Comparison of ENCODE assay signal across 1 cellular context in the genomic region with DNA sequence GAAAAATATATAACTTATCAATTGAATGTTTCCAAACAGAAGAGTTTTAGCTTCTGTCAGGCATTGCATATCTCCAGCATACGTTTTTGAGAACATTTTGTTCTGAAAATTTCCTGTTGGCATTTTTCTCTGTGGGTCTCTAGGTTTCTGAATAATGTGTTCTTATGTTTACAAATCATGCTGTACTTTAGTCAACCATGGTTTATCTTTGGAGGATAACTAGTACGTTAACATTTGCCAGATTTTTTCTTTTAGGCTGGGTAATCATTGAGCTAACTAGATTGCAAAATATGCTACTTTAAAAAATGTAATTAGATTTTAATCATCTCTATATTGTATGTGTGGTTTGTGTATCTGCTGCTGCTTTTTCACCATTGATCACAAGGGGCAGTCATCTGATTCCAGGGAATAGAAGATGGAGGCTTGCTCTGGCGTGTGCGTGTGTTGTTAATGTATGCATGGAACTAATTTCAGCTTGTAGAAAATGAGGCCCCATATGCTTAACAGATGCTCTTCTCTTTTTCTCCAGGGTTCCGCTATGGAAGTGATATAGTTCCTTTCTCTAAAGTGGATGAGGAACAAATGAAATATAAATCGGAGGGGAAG.
TF ChIP-seq lines count a peak whose summit lies in the region.

No MANE protein-coding gene starts in this region.

TF ChIP-seq in IMR-90, 13 proteins besides CTCF, POLR2A, EP300 and RAD21:
- TF ChIP-seq CHD1 (IDR thresholded peaks at IDR 0.05; ENCODE audit: low read depth, low read length) (no peak), MAFK (IDR thresholded peaks at IDR 0.05; ENCODE audit: low read depth, low read length) (no peak), MAZ (IDR thresholded peaks at IDR 0.05; ENCODE audit: borderline replicate concordance, low read depth, low read length) (no peak), RCOR1 (IDR thresholded peaks at IDR 0.05; ENCODE audit: insufficient replicate concordance, low read length) (no peak), CEBPB (IDR thresholded peaks at IDR 0.05; ENCODE audit: low read depth, low read length) (no peak), MXI1 (IDR thresholded peaks at IDR 0.05; ENCODE audit: borderline replicate concordance, low read depth, low read length) (no peak), BHLHE40 (IDR thresholded peaks at IDR 0.05; ENCODE audit: low read depth, low read length) (no peak), FOS (IDR thresholded peaks at IDR 0.05; ENCODE audit: low read depth, low read length) (no peak), SMC3 (IDR thresholded peaks at IDR 0.05; ENCODE audit: low read depth, low read length) (no peak), RFX5 (IDR thresholded peaks at IDR 0.05; ENCODE audit: low read depth, low read length) (no peak), NFE2L2 (IDR thresholded peaks at IDR 0.05; ENCODE audit: low read depth, low read length) (no peak)
- TF ChIP-seq, protein P1, sequence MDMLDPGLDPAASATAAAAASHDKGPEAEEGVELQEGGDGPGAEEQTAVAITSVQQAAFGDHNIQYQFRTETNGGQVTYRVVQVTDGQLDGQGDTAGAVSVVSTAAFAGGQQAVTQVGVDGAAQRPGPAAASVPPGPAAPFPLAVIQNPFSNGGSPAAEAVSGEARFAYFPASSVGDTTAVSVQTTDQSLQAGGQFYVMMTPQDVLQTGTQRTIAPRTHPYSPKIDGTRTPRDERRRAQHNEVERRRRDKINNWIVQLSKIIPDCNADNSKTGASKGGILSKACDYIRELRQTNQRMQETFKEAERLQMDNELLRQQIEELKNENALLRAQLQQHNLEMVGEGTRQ (IDR thresholded peaks at IDR 0.05; ENCODE audit: low read depth, low read length), result no peak
- TF ChIP-seq, protein P2, sequence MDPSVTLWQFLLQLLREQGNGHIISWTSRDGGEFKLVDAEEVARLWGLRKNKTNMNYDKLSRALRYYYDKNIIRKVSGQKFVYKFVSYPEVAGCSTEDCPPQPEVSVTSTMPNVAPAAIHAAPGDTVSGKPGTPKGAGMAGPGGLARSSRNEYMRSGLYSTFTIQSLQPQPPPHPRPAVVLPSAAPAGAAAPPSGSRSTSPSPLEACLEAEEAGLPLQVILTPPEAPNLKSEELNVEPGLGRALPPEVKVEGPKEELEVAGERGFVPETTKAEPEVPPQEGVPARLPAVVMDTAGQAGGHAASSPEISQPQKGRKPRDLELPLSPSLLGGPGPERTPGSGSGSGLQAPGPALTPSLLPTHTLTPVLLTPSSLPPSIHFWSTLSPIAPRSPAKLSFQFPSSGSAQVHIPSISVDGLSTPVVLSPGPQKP (IDR thresholded peaks at IDR 0.05; ENCODE audit: borderline replicate concordance, low read depth, low read length), result no peak
TF ChIP-seq in IMR-90: peak in this region for 0.
